In the genomic region with DNA sequence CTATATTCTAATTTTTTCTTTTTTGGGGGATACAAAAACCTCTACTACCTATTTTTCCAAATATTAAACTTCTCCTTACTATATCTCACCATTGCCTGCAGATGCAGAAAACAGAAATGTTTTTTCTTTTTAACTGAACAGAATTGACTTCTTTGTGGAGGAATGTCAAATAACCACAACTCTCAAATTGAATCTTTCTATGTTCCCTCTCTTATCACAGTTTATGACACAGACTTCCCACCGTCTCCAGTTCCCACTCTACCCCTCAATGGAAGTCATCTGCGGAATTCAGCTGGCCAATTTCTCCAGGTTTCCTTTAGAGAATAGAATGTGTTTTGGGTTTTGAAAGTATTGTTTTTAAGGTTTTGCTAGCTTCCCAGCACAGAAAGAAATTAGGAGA, we compare ENCODE assay signal across 24 cellular contexts.
"Had no signal": no experiment of that assay in that cellular context is flagged by ENCODE, and none has a peak within 500 bp of the region (broad histone marks: within the 10 kb centered on the region; RNA-seq: fewer than 3 reads in every experiment).

No MANE protein-coding gene starts in this region.

- ATAC-seq: HepG2 had no signal

- H3K36me3 ChIP-seq: MG63 had no signal

- H3K4me3 ChIP-seq: MG63 had no signal

- DNase-seq: IMR-90, Karpas-422, KG1, MG63, NCI-H1092, NCI-H1105 treated with DMSO at 0.1 percent for 48 hours, NCI-H1417 treated with DMSO at 0.1 percent for 48 hours, NCI-H146, NCI-H1694 treated with DMSO at 0.1 percent for 48 hours, NCI-H1930, NCI-H2081 treated with DMSO at 0.1 percent for 48 hours, NCI-H2171, NCI-H226, NCI-H446, NCI-H510A, NCI-H524 treated with DMSO at 0.1 percent for 48 hours, NCI-H69, NCI-H774, Right ventricle myocardium superior, RPMI8226, SIG-M5, SK-N-SH, SW 1271 had no signal

- H3K9me3 ChIP-seq: MG63, SK-N-SH had no signal
